ENCODE assay signal across 12 cellular contexts in genomic region chr14:61720302-61720677, GRCh38.
DNase-seq lines count a peak whose midpoint lies in the region; TF ChIP-seq lines count a peak whose summit lies in the region.
"Had no signal": no experiment of that assay in that cellular context is flagged by ENCODE, and none has a peak within 500 bp of the region (broad histone marks: within the 10 kb centered on the region; RNA-seq: fewer than 3 reads in every experiment).

No MANE protein-coding gene starts in this region.

- peak overlapping the region; percentile 28 for H3K27ac ChIP-seq in brain microvascular endothelial cell
- H3K27ac ChIP-seq in neutrophil = peak overlapping the region; percentile 38
- H3K27ac ChIP-seq: ascending aorta, KMS-11, thoracic aorta had no signal

- H3K4me1 ChIP-seq in neutrophil (ENCODE audit: control insufficient read depth in 1 of 2, insufficient read depth in 1 of 2, low read depth in 1 of 2, low read length in 1 of 2) = peaks cover 31 to 46% of the 10 kb centered on the region in 2 experiments

- H3K9me3 ChIP-seq in neutrophil = no peaks in the 10 kb centered on the region
- H3K9me3 ChIP-seq: ascending aorta, thoracic aorta had no signal

- in situ Hi-C loops in KBM-7 (cut with MboI; ENCODE audit: low pct_unique_long_range_greater_than_20kb, low sequenced_read_pairs) = no loop called here
- in situ Hi-C loops in brain microvascular endothelial cell (cut with HindIII; ENCODE audit: low pct_ligation_motif_present, low sequenced_read_pairs) = loop anchor here (25.0 kb wide), 2 partner anchors 158 to 258 kb away; no protein-coding TSS in a partner anchor

- H3K4me3 ChIP-seq in brain microvascular endothelial cell (ENCODE audit: low read depth, low read length) = no peak overlapping the region
- H3K4me3 ChIP-seq in neutrophil (ENCODE audit: low read depth in 1 of 2, low read length in 1 of 2) = no peak overlapping the region
- H3K4me3 ChIP-seq: ascending aorta, thoracic aorta had no signal

- peak; percentile 49 for DNase-seq in EH (ENCODE audit: low read depth)
- DNase-seq in KBM-7 = peak; percentile 43
- DNase-seq in brain microvascular endothelial cell = no peak
- no peak for DNase-seq in GM19240 (ENCODE audit: insufficient read length, low spot score)
- no peak for DNase-seq in NCI-H128 (lab: John Stamatoyannopoulos, UW; ENCODE audit: unreplicated experiment)
- DNase-seq in midbrain (lab: John Stamatoyannopoulos, UW) = no peak
- DNase-seq: DMS79 treated with DMSO at 0.1 percent for 48 hours, NCI-H2171 treated with DMSO at 0.1 percent for 48 hours had no signal

- TF ChIP-seq CTCF in brain microvascular endothelial cell (IDR thresholded peaks at IDR 0.05; ENCODE audit: low read depth, low read length, missing control alignments) = no peak
- no peak for TF ChIP-seq CTCF in neutrophil (IDR thresholded peaks at IDR 0.05)

- peaks cover 51% of the 10 kb centered on the region for H3K36me3 ChIP-seq in brain microvascular endothelial cell (replicated peaks)
- peaks cover 36% of the 10 kb centered on the region for H3K36me3 ChIP-seq in neutrophil

- H3K27me3 ChIP-seq in brain microvascular endothelial cell (replicated peaks) = no peaks in the 10 kb centered on the region
- H3K27me3 ChIP-seq in neutrophil = no peaks in the 10 kb centered on the region
- H3K27me3 ChIP-seq: ascending aorta had no signal

Comparison
In these comparisons a context has a peak if more than half of its experiments do, and no peak if none do; other contexts are left out.
1. DNase-seq: peak in EH (single experiment) and KBM-7 (single experiment); none in brain microvascular endothelial cell (single experiment), GM19240 (single experiment), NCI-H128 (single experiment) and midbrain (single experiment).